18 cellular contexts compared by ENCODE assay signal in genomic region chr7:116709336-116709735, GRCh38. TPM values are rescaled to one million over a fixed set of nuclear protein-coding genes. Genes with fewer than 3 reads are reported as not detected.
"Had no signal": no experiment of that assay in that cellular context is flagged by ENCODE, and none has a peak within 500 bp of the region (broad histone marks: within the 10 kb centered on the region; RNA-seq: fewer than 3 reads in every experiment).

No MANE protein-coding gene starts in this region.

- H3K27ac ChIP-seq: brain microvascular endothelial cell, sigmoid colon, stomach had no signal

- DNase-seq: activated CD4-positive, alpha-beta T cell treated with anti-CD3 and anti-CD28 coated beads, Interleukin-2, amount 50 U/mL, for 1 hour; activated CD8-positive, alpha-beta memory T cell treated with anti-CD3 and anti-CD28 coated beads for 24 hours; activated naive CD4-positive, alpha-beta T cell; activated naive CD8-positive, alpha-beta T cell treated with anti-CD3 and anti-CD28 coated beads, Interleukin-2, amount 10 ng/mL, durations not matched to agents 7 days and 5 days; brain microvascular endothelial cell; cerebellar nuclear complex; erythroblast; midbrain; pancreas; sigmoid colon; stimulated activated CD4-positive, alpha-beta T cell treated with anti-CD3 and anti-CD28 coated beads, Interleukin-1b, Interleukin-23, amount 100 ng/mL, for 48 hours; stomach; T-helper 9 cell; uterus had no signal

- H3K4me1 ChIP-seq: sigmoid colon, uterus had no signal

- H3K4me3 ChIP-seq: lung, pancreas, sigmoid colon, stomach, uterus had no signal

- H3K36me3 ChIP-seq: brain microvascular endothelial cell, pancreas, sigmoid colon, stomach, uterus had no signal

- H3K4me3 Mint-ChIP-seq: activated naive CD8-positive, alpha-beta T cell treated with anti-CD3 and anti-CD28 coated beads, Interleukin-2, amount 10 ng/mL, durations not matched to agents 7 days and 5 days; dendritic cell treated with granulocyte-macrophage colony-stimulating factor and Interleukin-4, amounts not matched to agents 40 ng/mL and 50 ng/mL, for 4 days; neural crest cell had no signal

- ATAC-seq: activated CD4-positive, CD25-positive, alpha-beta regulatory T cell treated with anti-CD3 and anti-CD28 coated beads, Interleukin-2, amount 50 U/mL, for 24 hours; pancreas had no signal

- H3K27me3 ChIP-seq: brain microvascular endothelial cell, pancreas, sigmoid colon, stomach, uterus had no signal

- H3K9me3 ChIP-seq: pancreas, sigmoid colon, stomach, uterus had no signal

- H3K9me3 Mint-ChIP-seq: activated naive CD8-positive, alpha-beta T cell treated with anti-CD3 and anti-CD28 coated beads, Interleukin-2, amount 10 ng/mL, durations not matched to agents 7 days and 5 days; dendritic cell treated with granulocyte-macrophage colony-stimulating factor and Interleukin-4, amounts not matched to agents 40 ng/mL and 50 ng/mL, for 4 days had no signal

- H3K4me1 Mint-ChIP-seq: activated naive CD8-positive, alpha-beta T cell treated with anti-CD3 and anti-CD28 coated beads, Interleukin-2, amount 10 ng/mL, durations not matched to agents 7 days and 5 days; neural crest cell had no signal

- H3K27me3 Mint-ChIP-seq: dendritic cell treated with granulocyte-macrophage colony-stimulating factor and Interleukin-4, amounts not matched to agents 40 ng/mL and 50 ng/mL, for 4 days had no signal

- H3K36me3 Mint-ChIP-seq: activated naive CD8-positive, alpha-beta T cell treated with anti-CD3 and anti-CD28 coated beads, Interleukin-2, amount 10 ng/mL, durations not matched to agents 7 days and 5 days had no signal

- H3K27ac Mint-ChIP-seq: activated naive CD8-positive, alpha-beta T cell treated with anti-CD3 and anti-CD28 coated beads, Interleukin-2, amount 10 ng/mL, durations not matched to agents 7 days and 5 days; dendritic cell treated with granulocyte-macrophage colony-stimulating factor and Interleukin-4, amounts not matched to agents 40 ng/mL and 50 ng/mL, for 4 days had no signal

RNA-seq across cellular contexts. Expression of gene MET, which starts 37.3 kb away (rescaled TPM):
- total RNA-seq: activated naive CD8-positive, alpha-beta T cell treated with anti-CD3 and anti-CD28 coated beads, Interleukin-2, amount 10 ng/mL, durations not matched to agents 7 days and 5 days had no signal
